ENCODE assay signal across 37 cellular contexts in the genomic region with DNA sequence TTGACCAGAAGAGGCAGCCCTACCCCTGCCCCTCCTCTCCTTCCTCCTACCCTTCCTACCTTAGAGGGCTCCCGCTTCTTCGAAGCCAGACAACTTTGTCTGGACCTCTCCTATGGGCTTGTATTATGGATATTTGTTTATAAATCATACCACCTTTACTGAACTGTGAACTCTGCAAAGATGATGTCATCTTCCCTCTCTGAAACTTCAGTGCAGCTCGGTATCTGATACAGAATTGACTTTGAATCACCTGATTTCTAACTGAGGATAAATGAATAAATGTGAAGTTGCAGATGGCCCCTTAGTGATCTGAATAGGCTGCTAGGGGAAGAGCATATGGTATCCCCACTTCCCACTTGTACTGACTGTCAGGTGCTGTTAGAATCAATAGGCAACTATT. TPM values are rescaled to one million over a fixed set of nuclear protein-coding genes. Genes with fewer than 3 reads are reported as not detected.
"Had no signal": no experiment of that assay in that cellular context is flagged by ENCODE, and none has a peak within 500 bp of the region (broad histone marks: within the 10 kb centered on the region; RNA-seq: fewer than 3 reads in every experiment).

No MANE protein-coding gene starts in this region.

- DNase-seq: activated B cell treated with CpG ODN at 0.5 μM for 24 hours; activated CD4-positive, alpha-beta T cell treated with anti-CD3 and anti-CD28 coated beads for 48 hours; activated CD4-positive, alpha-beta T cell treated with anti-CD3 and anti-CD28 coated beads, Interleukin-2, amount 50 U/mL, for 1 hour; activated CD4-positive, alpha-beta T cell treated with anti-CD3 and anti-CD28 coated beads, Interleukin-2, amount 50 U/mL, for 48 hours; activated CD8-positive, alpha-beta memory T cell treated with anti-CD3 and anti-CD28 coated beads, Interleukin-2, amount 10 ng/mL, durations not matched to agents 7 days and 5 days; activated CD8-positive, alpha-beta memory T cell treated with anti-CD3 and anti-CD28 coated beads, Interleukin-2, amount 50 U/mL, for 4 hours; activated CD8-positive, alpha-beta T cell treated with anti-CD3 and anti-CD28 coated beads for 36 hours; activated effector memory CD4-positive, alpha-beta T cell treated with anti-CD3 and anti-CD28 coated beads, Interleukin-2, amount 50 U/mL, for 16 hours; activated naive CD4-positive, alpha-beta T cell treated with anti-CD3 and anti-CD28 coated beads for 36 hours; activated naive CD8-positive, alpha-beta T cell treated with anti-CD3 and anti-CD28 coated beads, Interleukin-2, amount 10 ng/mL, durations not matched to agents 7 days and 5 days; activated T-cell treated with anti-CD3 and anti-CD28 coated beads, Interleukin-2, amount 50 U/mL, for 1 hour; activated T-cell treated with anti-CD3 and anti-CD28 coated beads, Interleukin-2, amount 50 U/mL, for 48 hours; central memory CD4-positive, alpha-beta T cell; cerebellar nuclear complex; colonic mucosa; effector CD8-positive, alpha-beta T cell; esophagus squamous epithelium; foreskin melanocyte; T-helper 1 cell; T-helper 17 cell; T1000; WERI-Rb-1 had no signal

- H3K9me3 ChIP-seq: ascending aorta, breast epithelium, colonic mucosa, esophagus squamous epithelium, gastroesophageal sphincter had no signal

- H3K27ac ChIP-seq: ascending aorta, breast epithelium, cardiac muscle cell, colonic mucosa, epithelial cell of prostate, esophagus squamous epithelium, gastroesophageal sphincter, WERI-Rb-1 had no signal

- H3K4me3 ChIP-seq: ascending aorta, breast epithelium, cardiac muscle cell, colonic mucosa, esophagus squamous epithelium, gastroesophageal sphincter had no signal

- ATAC-seq: activated CD4-positive, CD25-positive, alpha-beta regulatory T cell treated with anti-CD3 and anti-CD28 coated beads, Interleukin-2, amount 50 U/mL, for 24 hours; activated CD8-positive, alpha-beta memory T cell treated with anti-CD3 and anti-CD28 coated beads, Interleukin-2, amount 10 ng/mL, durations not matched to agents 7 days and 5 days; activated CD8-positive, alpha-beta T cell treated with anti-CD3 and anti-CD28 coated beads for 36 hours; activated naive CD4-positive, alpha-beta T cell treated with anti-CD3 and anti-CD28 coated beads, Interleukin-2, amount 50 U/mL, for 72 hours; gastroesophageal sphincter; T-helper 17 cell had no signal

- FAIRE-seq: endometrium, endothelial cell of umbilical vein had no signal

- H3K36me3 ChIP-seq: ascending aorta, breast epithelium, cardiac muscle cell, colonic mucosa, esophagus squamous epithelium, gastroesophageal sphincter, WERI-Rb-1 had no signal

- H3K4me1 ChIP-seq: ascending aorta, breast epithelium, colonic mucosa, esophagus squamous epithelium, gastroesophageal sphincter had no signal

- H3K27me3 ChIP-seq: ascending aorta, cardiac muscle cell, esophagus squamous epithelium, gastroesophageal sphincter had no signal

RNA-seq across cellular contexts. Expression of gene OTC, which starts 1.1 kb away (rescaled TPM):
- total RNA-seq: activated B cell treated with CpG ODN at 0.5 μM for 24 hours; activated CD8-positive, alpha-beta memory T cell treated with anti-CD3 and anti-CD28 coated beads for 36 hours; activated CD8-positive, alpha-beta memory T cell treated with anti-CD3 and anti-CD28 coated beads, Interleukin-2, amount 10 ng/mL, durations not matched to agents 7 days and 5 days; activated naive CD4-positive, alpha-beta T cell treated with anti-CD3 and anti-CD28 coated beads for 36 hours; activated naive CD4-positive, alpha-beta T cell treated with anti-CD3 and anti-CD28 coated beads, Interleukin-2, amount 50 U/mL, for 72 hours; activated naive CD8-positive, alpha-beta T cell treated with anti-CD3 and anti-CD28 coated beads, Interleukin-2, amount 10 ng/mL, durations not matched to agents 7 days and 5 days; activated T-helper 1 cell treated with anti-CD3 and anti-CD28 coated beads, Interleukin-12 subunit alpha, Interleukin-12 subunit beta, Interleukin-2, Interleukin-4 antibody, amounts not matched to agents 30 ng/mL and 10 ng/mL and 1 ng/mL, durations not matched to agents 14 hours and 24 hours and 36 hours; activated T-helper 2 cell treated with anti-CD3 and anti-CD28 coated beads, Interferon-gamma antibody, Interleukin-2, Interleukin-4, amounts not matched to agents 10 μg/mL and 5 μg/mL and 100 μg/mL, durations not matched to agents 14 hours and 24 hours and 36 hours; cardiac muscle cell; endothelial cell of umbilical vein; fibroblast of lung; fibroblast of villous mesenchyme; glomerular endothelial cell; T-helper 17 cell had no signal
- polyA plus RNA-seq: cardiac muscle cell, endothelial cell of umbilical vein, fibroblast of lung had no signal
